In genomic region chrX:17692709-17693346, GRCh38 we compare ENCODE assay signal across 11 cellular contexts. TPM values are rescaled to one million over a fixed set of nuclear protein-coding genes. Genes with fewer than 3 reads are reported as not detected.
A peak's percentile ranks its signal among the peaks of the same experiment; 100 is the strongest.
DNase-seq lines count a peak whose midpoint lies in the region; ATAC-seq and TF ChIP-seq lines count a peak whose summit lies in the region.
"Had no signal": no experiment of that assay in that cellular context is flagged by ENCODE, and none has a peak within 500 bp of the region (broad histone marks: within the 10 kb centered on the region; RNA-seq: fewer than 3 reads in every experiment).

No MANE protein-coding gene starts in this region.

- H3K4me1 ChIP-seq in PC-3 (ENCODE audit: insufficient read depth, low read length) = peaks cover 19% of the 10 kb centered on the region
- H3K4me1 ChIP-seq in suprapubic skin = peaks cover 2% of the 10 kb centered on the region
- H3K4me1 ChIP-seq in lower lobe of right lung = no peaks in the 10 kb centered on the region
- H3K4me1 ChIP-seq: psoas muscle had no signal

- H3K27ac ChIP-seq in PC-3 (ENCODE audit: low read length) = no peak overlapping the region
- no peak overlapping the region for H3K27ac ChIP-seq in suprapubic skin
- no peak overlapping the region for H3K27ac ChIP-seq in lower lobe of right lung
- H3K27ac ChIP-seq: psoas muscle had no signal

- no peak overlapping the region for H3K9ac ChIP-seq in PC-3 (ENCODE audit: low read length)

- no peak overlapping the region for H2AFZ ChIP-seq in PC-3 (ENCODE audit: low read length)

- TF ChIP-seq CTCF in PC-3 (conservative IDR thresholded peaks at IDR 0.05; ENCODE audit: low read depth, low read length) (no peak), fibroblast of villous mesenchyme (IDR thresholded peaks at IDR 0.05; ENCODE audit: insufficient read depth, low read depth, low read length) (no peak), suprapubic skin (IDR thresholded peaks at IDR 0.05) (no peak), lower lobe of right lung (IDR thresholded peaks at IDR 0.05) (no peak)

- H3K9me2 ChIP-seq in PC-3 (replicated peaks; ENCODE audit: low read length) = no peaks in the 10 kb centered on the region

- H3K4me3 ChIP-seq in PC-3 (ENCODE audit: low read length) (no peak overlapping the region), fibroblast of villous mesenchyme (ENCODE audit: low read depth, low read length) (no peak overlapping the region), suprapubic skin (no peak overlapping the region), lower lobe of right lung (no peak overlapping the region)
- H3K4me3 ChIP-seq: psoas muscle had no signal

- H3F3A ChIP-seq in PC-3 (ENCODE audit: low read length, unreplicated experiment) = no peaks in the 10 kb centered on the region

- no peaks in the 10 kb centered on the region for H3K27me3 Mint-ChIP-seq in naive thymus-derived CD8-positive, alpha-beta T cell

- H4K20me1 ChIP-seq in PC-3 (ENCODE audit: low read length) = no peaks in the 10 kb centered on the region

- no peak overlapping the region for H3K4me3 Mint-ChIP-seq in naive thymus-derived CD8-positive, alpha-beta T cell
- H3K4me3 Mint-ChIP-seq: activated CD8-positive, alpha-beta memory T cell treated with anti-CD3 and anti-CD28 coated beads, Interleukin-2, amount 10 ng/mL, durations not matched to agents 7 days and 5 days had no signal

- no peak for TF ChIP-seq POLR2A in suprapubic skin (IDR thresholded peaks at IDR 0.05)

- no peak for TF ChIP-seq EP300 in suprapubic skin (IDR thresholded peaks at IDR 0.05)

- H3K9me3 Mint-ChIP-seq in naive thymus-derived CD8-positive, alpha-beta T cell = no peaks in the 10 kb centered on the region

- H3K9me3 ChIP-seq in PC-3 (ENCODE audit: low read length) = no peaks in the 10 kb centered on the region
- H3K9me3 ChIP-seq in suprapubic skin = no peaks in the 10 kb centered on the region
- H3K9me3 ChIP-seq in lower lobe of right lung = no peaks in the 10 kb centered on the region
- H3K9me3 ChIP-seq: psoas muscle had no signal

- H3K36me3 ChIP-seq in PC-3 (ENCODE audit: low read depth, low read length) (no peaks in the 10 kb centered on the region), suprapubic skin (no peaks in the 10 kb centered on the region), lower lobe of right lung (no peaks in the 10 kb centered on the region)

- no TSS peak for BruUV-seq in PC-3 (replicated peaks; lab: Mats Ljungman, UMichigan)

- H3K27me3 ChIP-seq in PC-3 (ENCODE audit: low read length) = no peaks in the 10 kb centered on the region
- H3K27me3 ChIP-seq in suprapubic skin = no peaks in the 10 kb centered on the region
- H3K27me3 ChIP-seq in lower lobe of right lung (ENCODE audit: low read depth) = no peaks in the 10 kb centered on the region

- DNase-seq in DMS53 treated with DMSO at 0.1 percent for 48 hours (lab: John Stamatoyannopoulos, UW; ENCODE audit: unreplicated experiment) (peak; percentile 89), PC-3 (peak; percentile 63), fibroblast of villous mesenchyme (ENCODE audit: low read depth) (peak; percentile 41), suprapubic skin (ENCODE audit: low spot score in 2 of 2) (no peak), lower lobe of right lung (no peak)
- DNase-seq in naive thymus-derived CD8-positive, alpha-beta T cell = no peak
- DNase-seq: activated CD8-positive, alpha-beta memory T cell treated with anti-CD3 and anti-CD28 coated beads, Interleukin-2, amount 10 ng/mL, durations not matched to agents 7 days and 5 days had no signal

- CTCF ChIA-PET in PC-3 (lab: Charles Lee) = no interaction called here

- POLR2A ChIA-PET in PC-3 (lab: Charles Lee; ENCODE audit: unreplicated experiment) = no interaction called here
- POLR2A ChIA-PET in naive thymus-derived CD8-positive, alpha-beta T cell (lab: Charles Lee) = no interaction called here

- intact Hi-C loops in PC-3 (cut with micrococcal nuclease) (no loop called here), lower lobe of right lung (cut with DNase I) (no loop called here)

- no peaks in the 10 kb centered on the region for H3K36me3 Mint-ChIP-seq in naive thymus-derived CD8-positive, alpha-beta T cell
- H3K36me3 Mint-ChIP-seq: activated CD8-positive, alpha-beta memory T cell treated with anti-CD3 and anti-CD28 coated beads, Interleukin-2, amount 10 ng/mL, durations not matched to agents 7 days and 5 days had no signal

- no peak overlapping the region for H3K4me2 ChIP-seq in PC-3 (ENCODE audit: low read length)

- peaks cover 0 to 7% (median 3%) of the 10 kb centered on the region in 4 donors for H3K4me1 Mint-ChIP-seq in naive thymus-derived CD8-positive, alpha-beta T cell
- H3K4me1 Mint-ChIP-seq: activated CD8-positive, alpha-beta memory T cell treated with anti-CD3 and anti-CD28 coated beads, Interleukin-2, amount 10 ng/mL, durations not matched to agents 7 days and 5 days had no signal

- no peaks in the 10 kb centered on the region for H3K79me2 ChIP-seq in PC-3 (ENCODE audit: low read length)

- peak; percentile 44 for ATAC-seq in HG02938 (IDR thresholded peaks at IDR 0.05; ENCODE audit: unreplicated experiment)
- no peak for ATAC-seq in PC-3
- no peak for ATAC-seq in naive thymus-derived CD8-positive, alpha-beta T cell
- ATAC-seq in GM21528 (IDR thresholded peaks at IDR 0.05; ENCODE audit: low FRiP score, unreplicated experiment) = no peak
- no peak for ATAC-seq in lower lobe of right lung
- ATAC-seq: activated CD8-positive, alpha-beta memory T cell treated with anti-CD3 and anti-CD28 coated beads, Interleukin-2, amount 10 ng/mL, durations not matched to agents 7 days and 5 days; Panc1; psoas muscle had no signal

- WGBS in suprapubic skin = 78% methylated on average over 5 of the region's 5 CpGs

- no peak overlapping the region for H3K27ac Mint-ChIP-seq in naive thymus-derived CD8-positive, alpha-beta T cell
- H3K27ac Mint-ChIP-seq: activated CD8-positive, alpha-beta memory T cell treated with anti-CD3 and anti-CD28 coated beads, Interleukin-2, amount 10 ng/mL, durations not matched to agents 7 days and 5 days had no signal

RNA-seq across cellular contexts. Expression of gene SCML1, which starts 44.5 kb away (rescaled TPM):
- total RNA-seq in PC-3 (2014; rRNA removed) (11.2 and 13.0 TPM in 2 replicates), fibroblast of villous mesenchyme (5.8 and 12.5 TPM in 2 replicates), suprapubic skin (10 to 100 TPM in 1 of 4 donors, 1 to 10 TPM in 3; 7.3 to 26.7 (median 8.6) TPM), lower lobe of right lung (12.3 TPM)
- 10 to 100 TPM; 30.1 to 32.6 TPM for total RNA-seq in naive thymus-derived CD8-positive, alpha-beta T cell
- 1 to 10 TPM; 6.0 to 7.1 (median 6.1) TPM for polyA plus RNA-seq in naive thymus-derived CD8-positive, alpha-beta T cell

Comparison
In these comparisons a context has a peak if more than half of its experiments do, and no peak if none do; other contexts are left out.
1. DNase-seq: peak in DMS53 treated with DMSO at 0.1 percent for 48 hours (single experiment), PC-3 (single experiment) and fibroblast of villous mesenchyme (single experiment); none in naive thymus-derived CD8-positive, alpha-beta T cell (0 of 10), suprapubic skin (0 of 2) and lower lobe of right lung (single experiment).